27 cellular contexts compared by ENCODE assay signal in the genomic region with DNA sequence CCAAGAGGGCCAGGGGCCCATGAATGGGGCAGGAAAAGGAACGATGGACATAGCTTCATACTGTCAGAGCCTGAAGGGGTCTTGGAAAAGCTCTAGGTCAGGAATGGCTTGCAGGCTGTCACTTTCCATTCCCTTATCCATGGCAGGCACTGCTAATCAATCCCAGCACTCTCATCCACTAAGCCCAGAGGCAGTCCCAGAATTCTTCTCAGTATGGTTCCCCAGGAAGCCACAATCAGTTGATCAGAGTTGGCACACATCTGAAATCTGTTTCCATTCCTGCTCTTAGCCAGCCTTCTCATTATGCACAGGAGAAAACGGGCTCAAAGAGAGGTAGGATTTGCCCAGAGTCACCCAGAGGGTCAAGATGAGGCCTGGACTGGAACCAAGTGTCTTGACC.
"Had no signal": no experiment of that assay in that cellular context is flagged by ENCODE, and none has a peak within 500 bp of the region (broad histone marks: within the 10 kb centered on the region; RNA-seq: fewer than 3 reads in every experiment).

No MANE protein-coding gene starts in this region.

- ATAC-seq: esophagus mucosa; gastrocnemius medialis; heart right ventricle; left cardiac atrium; left lung; left ventricle myocardium superior; lower lobe of right lung; mucosa of descending colon; naive thymus-derived CD8-positive, alpha-beta T cell had no signal

- H3K9me3 Mint-ChIP-seq: mesothelial cell of epicardium; naive B cell; naive thymus-derived CD8-positive, alpha-beta T cell had no signal

- H3K4me3 Mint-ChIP-seq: mesothelial cell of epicardium; naive B cell; naive thymus-derived CD8-positive, alpha-beta T cell had no signal

- H3K4me1 ChIP-seq: esophagus squamous epithelium, gastrocnemius medialis, heart right ventricle, left lung, lower lobe of right lung had no signal

- H3K36me3 Mint-ChIP-seq: naive B cell; naive thymus-derived CD8-positive, alpha-beta T cell had no signal

- H3K27ac Mint-ChIP-seq: mesothelial cell of epicardium; naive thymus-derived CD8-positive, alpha-beta T cell had no signal

- H3K36me3 ChIP-seq: esophagus squamous epithelium, gastrocnemius medialis, heart right ventricle, left lung, lower lobe of right lung had no signal

- H3K27ac ChIP-seq: coronary artery, dorsolateral prefrontal cortex, epithelial cell of prostate, esophagus squamous epithelium, gastrocnemius medialis, heart right ventricle, left lung, lower lobe of right lung had no signal

- DNase-seq: dermis blood vessel endothelial cell; dorsolateral prefrontal cortex; effector CD4-positive, alpha-beta T cell; effector memory CD4-positive, alpha-beta T cell; erythroblast; esophagus squamous epithelium; foreskin fibroblast; foreskin melanocyte; gastrocnemius medialis; glutamatergic neuron; head of caudate nucleus; heart right ventricle; hippocampal formation; left cardiac atrium; left lung; left ventricle myocardium superior; lower lobe of right lung; mesenchymal stem cell; mucosa of descending colon; naive B cell; naive thymus-derived CD8-positive, alpha-beta T cell had no signal

- H3K27me3 ChIP-seq: dorsolateral prefrontal cortex, gastrocnemius medialis had no signal

- H3K4me1 Mint-ChIP-seq: mesothelial cell of epicardium, naive B cell had no signal

- H3K9me3 ChIP-seq: esophagus squamous epithelium, gastrocnemius medialis, heart right ventricle, left lung, lower lobe of right lung, mucosa of descending colon had no signal

- FAIRE-seq: islet of Langerhans, keratinocyte had no signal

- H3K4me3 ChIP-seq: coronary artery, dorsolateral prefrontal cortex, esophagus squamous epithelium, gastrocnemius medialis, heart right ventricle, left lung, lower lobe of right lung, mucosa of descending colon had no signal
